Comparison of ENCODE assay signal across 1 cellular context in genomic region chr3:171526146-171526545, GRCh38.
TF ChIP-seq lines count a peak whose summit lies in the region.

No MANE protein-coding gene starts in this region.

TF ChIP-seq in IMR-90, 13 proteins besides CTCF, POLR2A, EP300 and RAD21:
- TF ChIP-seq RFX5 (IDR thresholded peaks at IDR 0.05; ENCODE audit: low read depth, low read length) (no peak), MXI1 (IDR thresholded peaks at IDR 0.05; ENCODE audit: borderline replicate concordance, low read depth, low read length) (no peak), CEBPB (IDR thresholded peaks at IDR 0.05; ENCODE audit: low read depth, low read length) (0 out of 2 replicates have a peak, but pooled peaks have one; percentile 9), NFE2L2 (IDR thresholded peaks at IDR 0.05; ENCODE audit: low read depth, low read length) (no peak)
